25 cellular contexts compared by ENCODE assay signal in the genomic region with DNA sequence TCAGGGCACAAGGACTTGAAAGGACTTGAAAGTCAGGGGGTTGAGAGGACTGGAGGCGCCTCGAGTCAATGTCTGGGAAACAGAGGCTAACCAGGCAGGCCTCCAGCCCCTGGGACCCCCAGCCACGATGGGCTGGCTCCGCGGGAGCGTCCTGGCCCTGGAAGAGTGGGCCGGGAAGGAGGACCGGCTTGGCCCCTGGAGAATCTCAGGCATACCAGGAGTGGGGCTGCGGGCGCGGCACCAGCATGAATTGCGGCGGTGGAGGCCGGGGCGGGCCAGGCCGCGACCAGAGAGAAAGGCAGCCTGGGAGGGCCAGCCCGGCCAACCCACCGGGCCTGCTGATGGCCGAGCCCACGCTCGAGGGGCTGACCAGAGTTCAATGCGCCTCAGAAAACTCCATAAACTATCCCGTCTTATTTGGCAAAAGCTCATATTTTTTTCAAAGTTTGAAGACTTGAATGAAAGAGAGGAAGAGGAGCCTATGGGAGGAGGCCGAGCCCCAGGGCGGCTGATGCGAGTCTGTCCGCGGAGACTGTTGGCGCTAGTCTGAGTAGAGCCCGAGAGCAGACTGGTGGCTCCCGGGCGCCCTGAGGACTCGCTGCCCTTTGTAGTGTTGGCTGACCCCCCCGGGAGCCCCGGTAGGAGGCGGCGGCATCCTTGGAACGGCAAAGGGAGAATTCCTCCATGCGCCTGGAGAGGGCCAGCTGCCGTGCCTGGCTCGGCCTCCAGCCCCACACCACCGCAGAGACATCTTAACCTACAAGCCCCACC.
DNase-seq lines count a peak whose midpoint lies in the region; ATAC-seq and TF ChIP-seq lines count a peak whose summit lies in the region.
"Had no signal": no experiment of that assay in that cellular context is flagged by ENCODE, and none has a peak within 500 bp of the region (broad histone marks: within the 10 kb centered on the region; RNA-seq: fewer than 3 reads in every experiment).

No MANE protein-coding gene starts in this region.

- peaks cover 8% of the 10 kb centered on the region for H3K4me1 ChIP-seq in cardiac muscle cell (ENCODE audit: low read depth)
- H3K4me1 ChIP-seq in right atrium auricular region: peaks cover 0 to 11% of the 10 kb centered on the region in 2 donors
- H3K4me1 ChIP-seq in SJCRH30: no peaks in the 10 kb centered on the region
- H3K4me1 ChIP-seq: A549 had no signal

- no peak for TF ChIP-seq CTCF in cardiac muscle cell (IDR thresholded peaks at IDR 0.05; ENCODE audit: low read depth, low read length)
- TF ChIP-seq CTCF in right atrium auricular region (IDR thresholded peaks at IDR 0.05): no peak
- no peak for TF ChIP-seq CTCF in endothelial cell (IDR thresholded peaks at IDR 0.05; ENCODE audit: unreplicated experiment)
- TF ChIP-seq CTCF in nephron (IDR thresholded peaks at IDR 0.05; ENCODE audit: unreplicated experiment in 3 of 3): no peak

- ATAC-seq in HG03025 (IDR thresholded peaks at IDR 0.05; ENCODE audit: low FRiP score, unreplicated experiment): no peak
- ATAC-seq: A549; activated T-cell treated with anti-CD3 and anti-CD28 coated beads, Interleukin-2, amount 50 U/mL, for 4 hours; WTC11 had no signal

- DNase-seq in cardiac muscle cell (ENCODE audit: low read depth in 1 of 2, low spot score in 1 of 2) (no peak), right atrium auricular region (ENCODE audit: low spot score) (no peak), endothelial cell (ENCODE audit: low spot score) (no peak), SJCRH30 (no peak), GM19238 (ENCODE audit: insufficient read length, low spot score) (no peak)
- DNase-seq: activated CD4-positive, alpha-beta T cell treated with anti-CD3 and anti-CD28 coated beads, Interleukin-2, amount 10 ng/mL, durations not matched to agents 7 days and 5 days; activated gamma-delta T cell treated with Interleukin-2 at 50 U/mL for 16 hours; activated T-cell treated with anti-CD3 and anti-CD28 coated beads, Interleukin-2, amount 50 U/mL, for 4 hours; DMS79 treated with DMSO at 0.1 percent for 48 hours; HFFc6; kidney glomerular epithelial cell; NCI-H1436; NCI-H2081 treated with DMSO at 0.1 percent for 48 hours; NCI-H345; NCI-H82; RPMI8226; SW 1271; transverse colon had no signal

- no peak overlapping the region for H3K27ac Mint-ChIP-seq in endothelial cell (ENCODE audit: unreplicated experiment)
- H3K27ac Mint-ChIP-seq in nephron: peak overlapping the region in 2 of 3 experiments; percentile 22 to 70
- H3K27ac Mint-ChIP-seq: activated CD4-positive, alpha-beta T cell treated with anti-CD3 and anti-CD28 coated beads, Interleukin-2, amount 10 ng/mL, durations not matched to agents 7 days and 5 days; HFFc6; WTC11 had no signal

- H3K9me3 Mint-ChIP-seq in endothelial cell (ENCODE audit: unreplicated experiment) (no peaks in the 10 kb centered on the region), nephron (no peaks in the 10 kb centered on the region)
- H3K9me3 Mint-ChIP-seq: activated CD4-positive, alpha-beta T cell treated with anti-CD3 and anti-CD28 coated beads, Interleukin-2, amount 10 ng/mL, durations not matched to agents 7 days and 5 days; activated T-cell treated with anti-CD3 and anti-CD28 coated beads, Interleukin-2, amount 50 U/mL, for 4 hours; HFFc6; WTC11 had no signal

- H3K27me3 Mint-ChIP-seq in endothelial cell (ENCODE audit: unreplicated experiment) (peaks cover 8% of the 10 kb centered on the region), nephron (ENCODE audit: low read depth) (peaks cover 3% of the 10 kb centered on the region)
- H3K27me3 Mint-ChIP-seq: activated CD4-positive, alpha-beta T cell treated with anti-CD3 and anti-CD28 coated beads, Interleukin-2, amount 10 ng/mL, durations not matched to agents 7 days and 5 days had no signal

- H3K36me3 ChIP-seq in cardiac muscle cell: peaks cover 4% of the 10 kb centered on the region
- peaks cover 20% of the 10 kb centered on the region for H3K36me3 ChIP-seq in right atrium auricular region
- H3K36me3 ChIP-seq in SJCRH30: no peaks in the 10 kb centered on the region

- H3K27ac ChIP-seq in cardiac muscle cell (peak overlapping the region; percentile 53), right atrium auricular region (no peak overlapping the region), temporal lobe (ENCODE audit: low read depth, low read length) (peak overlapping the region; percentile 27), SJCRH30 (no peak overlapping the region)
- H3K27ac ChIP-seq: A549, HL-60, transverse colon had no signal

- H3K4me3 ChIP-seq in cardiac muscle cell (no peak overlapping the region), right atrium auricular region (no peak overlapping the region), SJCRH30 (no peak overlapping the region)
- H3K4me3 ChIP-seq: A549, dorsolateral prefrontal cortex, transverse colon had no signal

- H3K36me3 Mint-ChIP-seq in endothelial cell (ENCODE audit: low read depth, unreplicated experiment) (peaks cover 7% of the 10 kb centered on the region), nephron (ENCODE audit: low read depth) (peaks cover 11% of the 10 kb centered on the region)

- no peaks in the 10 kb centered on the region for H3K4me1 Mint-ChIP-seq in endothelial cell (ENCODE audit: unreplicated experiment)
- peaks cover 8% of the 10 kb centered on the region for H3K4me1 Mint-ChIP-seq in nephron
- H3K4me1 Mint-ChIP-seq: activated CD4-positive, alpha-beta T cell treated with anti-CD3 and anti-CD28 coated beads, Interleukin-2, amount 10 ng/mL, durations not matched to agents 7 days and 5 days; WTC11 had no signal

- no peaks in the 10 kb centered on the region for H3K9me3 ChIP-seq in cardiac muscle cell (ENCODE audit: low read depth)
- H3K9me3 ChIP-seq in right atrium auricular region: no peaks in the 10 kb centered on the region
- no peaks in the 10 kb centered on the region for H3K9me3 ChIP-seq in SJCRH30 (replicated peaks)
- H3K9me3 ChIP-seq: A549, transverse colon had no signal

- H3K4me3 Mint-ChIP-seq in endothelial cell (ENCODE audit: unreplicated experiment): peak overlapping the region; percentile 42
- H3K4me3 Mint-ChIP-seq in nephron: peak overlapping the region in 1 of 3 experiments; percentile 9
- H3K4me3 Mint-ChIP-seq: activated CD4-positive, alpha-beta T cell treated with anti-CD3 and anti-CD28 coated beads, Interleukin-2, amount 10 ng/mL, durations not matched to agents 7 days and 5 days; activated T-cell treated with anti-CD3 and anti-CD28 coated beads, Interleukin-2, amount 50 U/mL, for 4 hours; HFFc6; WTC11 had no signal

- H3K27me3 ChIP-seq in cardiac muscle cell: no peaks in the 10 kb centered on the region
- H3K27me3 ChIP-seq in right atrium auricular region: no peaks in the 10 kb centered on the region
- no peaks in the 10 kb centered on the region for H3K27me3 ChIP-seq in SJCRH30
- H3K27me3 ChIP-seq: dorsolateral prefrontal cortex, transverse colon had no signal

Comparison
In these comparisons a context has a peak if more than half of its experiments do, and no peak if none do; other contexts are left out.
1. H3K27ac ChIP-seq: peak in cardiac muscle cell (single experiment) and temporal lobe (single experiment); none in right atrium auricular region (0 of 2) and SJCRH30 (single experiment).